Comparison of ENCODE assay signal across 9 cellular contexts in the genomic region with DNA sequence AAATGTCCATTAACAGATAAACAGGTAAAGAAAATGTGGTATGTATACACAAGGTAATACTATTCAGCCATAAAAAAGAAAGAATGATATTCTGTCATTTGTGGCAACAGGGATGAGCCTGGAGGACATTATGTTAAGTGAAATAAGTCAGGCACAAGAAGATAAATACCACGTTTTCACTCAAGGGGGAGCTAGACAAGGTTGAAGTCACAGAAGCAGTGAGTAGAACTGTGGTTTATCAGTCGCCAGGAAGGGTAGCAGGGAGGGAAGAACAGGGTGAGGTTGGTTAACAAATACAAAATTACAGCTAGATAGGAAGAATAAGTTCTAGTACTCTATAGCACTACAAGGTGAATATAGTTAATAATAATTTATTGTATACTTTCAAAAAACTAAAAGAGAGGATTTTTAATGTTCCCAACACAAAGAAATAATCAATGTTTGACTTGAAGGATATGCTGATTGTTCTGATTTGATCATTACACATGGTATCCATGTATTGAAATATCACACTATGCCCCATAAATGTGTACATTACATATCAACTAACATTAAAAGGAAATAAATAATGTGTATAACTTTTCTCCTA. TPM values are rescaled to one million over a fixed set of nuclear protein-coding genes. Genes with fewer than 3 reads are reported as not detected.
DNase-seq lines count a peak whose midpoint lies in the region; ATAC-seq and TF ChIP-seq lines count a peak whose summit lies in the region.
"Had no signal": no experiment of that assay in that cellular context is flagged by ENCODE, and none has a peak within 500 bp of the region (broad histone marks: within the 10 kb centered on the region; RNA-seq: fewer than 3 reads in every experiment).

No MANE protein-coding gene starts in this region.

- H2BK12ac ChIP-seq in neuronal stem cell (ENCODE audit: low read length) = no peak overlapping the region

- H3K27ac Mint-ChIP-seq in endothelial cell (ENCODE audit: unreplicated experiment) = no peak overlapping the region

- H3K4me2 ChIP-seq in neuronal stem cell (ENCODE audit: insufficient read depth, low read length, poor library complexity, severe bottlenecking) = no peak overlapping the region

- ATAC-seq in activated CD4-positive, CD25-positive, alpha-beta regulatory T cell treated with anti-CD3 and anti-CD28 coated beads, Interleukin-2, amount 50 U/mL, for 24 hours = peak; percentile 51 to 78
- peak; percentile 83 for ATAC-seq in GM19438 (IDR thresholded peaks at IDR 0.05; ENCODE audit: low read depth, unreplicated experiment)
- no peak for ATAC-seq in GM19467 (IDR thresholded peaks at IDR 0.05; ENCODE audit: unreplicated experiment)

- TF ChIP-seq CTCF in RWPE1 (conservative IDR thresholded peaks at IDR 0.05; ENCODE audit: low read depth) = peak; percentile 42
- TF ChIP-seq CTCF in endothelial cell (IDR thresholded peaks at IDR 0.05; ENCODE audit: unreplicated experiment) = peak; percentile 77

- peaks cover 0 to 2% of the 10 kb centered on the region in 2 donors for H3K36me3 ChIP-seq in neuronal stem cell (replicated peaks in 1 of 2; ENCODE audit: control insufficient read depth in 2 of 2, insufficient read depth in 2 of 2, low read length in 2 of 2)

- H2AK5ac ChIP-seq in neuronal stem cell (ENCODE audit: low read depth, low read length) = no peak overlapping the region

- no peak overlapping the region for H4K8ac ChIP-seq in neuronal stem cell (ENCODE audit: low read depth, low read length)

- H3K4ac ChIP-seq in neuronal stem cell (ENCODE audit: low read length) = no peak overlapping the region

- H3K18ac ChIP-seq in neuronal stem cell (ENCODE audit: low read length) = no peak overlapping the region

- no peak overlapping the region for H3K4me3 ChIP-seq in neuronal stem cell (ENCODE audit: low read length in 2 of 2)

- no peak overlapping the region for H2AFZ ChIP-seq in neuronal stem cell (ENCODE audit: low read length)

- no peak overlapping the region for H3K23ac ChIP-seq in neuronal stem cell (ENCODE audit: low read depth, low read length, poor library complexity)

- no peak overlapping the region for H2BK120ac ChIP-seq in neuronal stem cell (ENCODE audit: low read depth, low read length)

- CTCF ChIA-PET in RWPE1 (lab: Yijun Ruan, JAX) = interaction anchor here (0.6 to 3.3 kb wide), 5 partner anchors 70 to 371 kb away, joined by 3 to 22 read pairs (median 3); no protein-coding TSS in a partner anchor

- H3K27me3 Mint-ChIP-seq in endothelial cell (ENCODE audit: unreplicated experiment) = no peaks in the 10 kb centered on the region

- no peak overlapping the region for H4K91ac ChIP-seq in neuronal stem cell (ENCODE audit: low read depth, low read length, poor library complexity)

- no peak overlapping the region for H3K9ac ChIP-seq in neuronal stem cell (ENCODE audit: low read depth, low read length, poor library complexity)

- no peak overlapping the region for H2BK5ac ChIP-seq in neuronal stem cell (ENCODE audit: low read length)

- peaks cover 6% of the 10 kb centered on the region for H3K4me1 Mint-ChIP-seq in endothelial cell (ENCODE audit: unreplicated experiment)

- no peak overlapping the region for H2BK15ac ChIP-seq in neuronal stem cell (ENCODE audit: low read length)

- H3K9me3 ChIP-seq in neuronal stem cell (replicated peaks in 1 of 2; ENCODE audit: control insufficient read depth in 2 of 2, insufficient read depth in 1 of 2, low read depth in 1 of 2, low read length in 2 of 2) = no peaks in the 10 kb centered on the region

- no peaks in the 10 kb centered on the region for H3K4me1 ChIP-seq in neuronal stem cell (ENCODE audit: control insufficient read depth in 2 of 2, insufficient read depth in 1 of 2, low read depth in 1 of 2, low read length in 2 of 2)

- H3K4me3 Mint-ChIP-seq in endothelial cell (ENCODE audit: unreplicated experiment) = no peak overlapping the region

- no peaks in the 10 kb centered on the region for H3K9me3 Mint-ChIP-seq in endothelial cell (ENCODE audit: unreplicated experiment)

- no CpG with 5 or more reads among the region's 2 CpGs for WGBS in neuronal stem cell (ENCODE audit: extremely low coverage in 2 of 2, insufficient read length in 2 of 2, insufficient replicate concordance in 1 of 2), 2 donors

- H3K36me3 Mint-ChIP-seq in endothelial cell (ENCODE audit: low read depth, unreplicated experiment) = no peaks in the 10 kb centered on the region

- H3K14ac ChIP-seq in neuronal stem cell (ENCODE audit: low read length) = no peak overlapping the region

- peaks cover 0 to 2% (median 0%) of the 10 kb centered on the region in 3 experiments for H3K27me3 ChIP-seq in neuronal stem cell (ENCODE audit: control insufficient read depth in 3 of 3, insufficient read depth in 3 of 3, low read depth in 1 of 3, low read length in 3 of 3)

- H3K79me1 ChIP-seq in neuronal stem cell (ENCODE audit: low read depth, low read length) = peaks cover 2% of the 10 kb centered on the region

- POLR2A ChIA-PET in RWPE1 (lab: Yijun Ruan, JAX; ENCODE audit: low non-redundant PET) = no interaction called here

- H3K27ac ChIP-seq in RWPE1 (no peak overlapping the region), neuronal stem cell (replicated peaks; ENCODE audit: low read length) (no peak overlapping the region)
- H3K27ac ChIP-seq: epithelial cell of prostate had no signal

- no peak for DNase-seq in activated CD4-positive, CD25-positive, alpha-beta regulatory T cell (lab: John Stamatoyannopoulos, UW)
- DNase-seq in HuH-7.5 (ENCODE audit: low spot score) = peak; percentile 23
- peak; percentile 41 for DNase-seq in RWPE1 (ENCODE audit: low spot score)
- peak; percentile 51 for DNase-seq in endothelial cell (ENCODE audit: low spot score)
- peak; percentile 46 for DNase-seq in neuronal stem cell (ENCODE audit: low spot score)

RNA-seq across cellular contexts. Expression of gene RTN4IP1, which starts 21.1 kb away (rescaled TPM):
- 3.3 TPM for total RNA-seq in endothelial cell (ENCODE audit: unreplicated experiment)
- 7.8 TPM for polyA plus RNA-seq in neuronal stem cell (2013, experiment 1 of 2)
- polyA plus RNA-seq in neuronal stem cell (2013, experiment 2 of 2) = 8.4 TPM

RNA-seq across cellular contexts. Expression of gene QRSL1, which starts 21.2 kb away (rescaled TPM):
- 10.9 TPM for total RNA-seq in endothelial cell (ENCODE audit: unreplicated experiment)
- polyA plus RNA-seq in neuronal stem cell (2013, experiment 1 of 2) = 9.1 TPM
- 9.5 TPM for polyA plus RNA-seq in neuronal stem cell (2013, experiment 2 of 2)

Comparison
In these comparisons a context has a peak if more than half of its experiments do, and no peak if none do; other contexts are left out.
1. DNase-seq: peak in HuH-7.5 (single experiment), RWPE1 (single experiment), endothelial cell (single experiment) and neuronal stem cell (single experiment); none in activated CD4-positive, CD25-positive, alpha-beta regulatory T cell (0 of 4).